ENCODE assay signal across 8 cellular contexts in genomic region chr19:56637976-56638555, GRCh38. TPM values are rescaled to one million over a fixed set of nuclear protein-coding genes. Genes with fewer than 3 reads are reported as not detected.
A peak's percentile ranks its signal among the peaks of the same experiment; 100 is the strongest.
DNase-seq lines count a peak whose midpoint lies in the region; ATAC-seq, FAIRE-seq and TF ChIP-seq lines count a peak whose summit lies in the region.

No MANE protein-coding gene starts in this region.

- no peak overlapping the region for H3K27ac ChIP-seq in OCI-LY7 (ENCODE audit: low read depth, low read length, poor library complexity, severe bottlenecking)
- no peak overlapping the region for H3K27ac ChIP-seq in spleen

- no peaks in the 10 kb centered on the region for H3K36me3 ChIP-seq in OCI-LY7 (ENCODE audit: insufficient read depth, low read length)
- no peaks in the 10 kb centered on the region for H3K36me3 ChIP-seq in bronchial epithelial cell (ENCODE audit: control insufficient read depth, insufficient read depth, low read length)
- H3K36me3 ChIP-seq in kidney epithelial cell (ENCODE audit: control insufficient read depth, insufficient read depth, low read length), result no peaks in the 10 kb centered on the region
- no peaks in the 10 kb centered on the region for H3K36me3 ChIP-seq in spleen

- H3K27me3 ChIP-seq in bronchial epithelial cell (ENCODE audit: control insufficient read depth, insufficient read depth, low read length) (no peaks in the 10 kb centered on the region), kidney epithelial cell (ENCODE audit: control insufficient read depth, insufficient read depth, low read length) (peaks cover under 1% of the 10 kb centered on the region), spleen (replicated peaks in 1 of 7) (peaks cover 0 to 15% (median 6%) of the 10 kb centered on the region in 7 donors)

- H3K4me1 ChIP-seq in OCI-LY7 (ENCODE audit: insufficient read depth, low read length, poor library complexity, severe bottlenecking), result no peaks in the 10 kb centered on the region
- H3K4me1 ChIP-seq in spleen, result no peaks in the 10 kb centered on the region

- no peak for TF ChIP-seq CTCF in OCI-LY7 (conservative IDR thresholded peaks at IDR 0.05; ENCODE audit: low read length)
- no peak for TF ChIP-seq CTCF in bronchial epithelial cell (IDR thresholded peaks at IDR 0.05; ENCODE audit: insufficient read depth, low read length, severe bottlenecking)
- TF ChIP-seq CTCF in kidney epithelial cell (IDR thresholded peaks at IDR 0.05; ENCODE audit: insufficient read depth, low read length, poor library complexity, severe bottlenecking), result no peak
- no peak for TF ChIP-seq CTCF in spleen (IDR thresholded peaks at IDR 0.05 in 8 of 11, conservative IDR thresholded peaks at IDR 0.05 in 3 of 11)

- no peak for ATAC-seq in GM19395 (IDR thresholded peaks at IDR 0.05; ENCODE audit: unreplicated experiment)

- H2AFZ ChIP-seq in OCI-LY7 (ENCODE audit: low read length), result no peak overlapping the region

- intact Hi-C loops in OCI-LY7 (cut with micrococcal nuclease; ENCODE audit: unreplicated experiment) (no loop called here), spleen (cut with DNase I; ENCODE audit: low total_unique reads) (no loop called here)

- H4K20me1 ChIP-seq in OCI-LY7 (ENCODE audit: insufficient read depth, low read length), result no peaks in the 10 kb centered on the region

- POLR2A ChIA-PET in OCI-LY7 (lab: Charles Lee), result no interaction called here

- no TSS peak for BruUV-seq in OCI-LY7 (replicated peaks; lab: Mats Ljungman, UMichigan)

- no peaks in the 10 kb centered on the region for H3K79me2 ChIP-seq in OCI-LY7 (ENCODE audit: insufficient read depth, low read depth, low read length)

- no peak for TF ChIP-seq POLR2A in GM12891 (IDR thresholded peaks at IDR 0.05; ENCODE audit: low read depth, low read length)
- no peak for TF ChIP-seq POLR2A in spleen (IDR thresholded peaks at IDR 0.05)

- H3K4me2 ChIP-seq in OCI-LY7 (ENCODE audit: low read length), result no peak overlapping the region

- no peaks in the 10 kb centered on the region for H3K9me2 ChIP-seq in OCI-LY7 (ENCODE audit: insufficient read depth, low read length)

- H3K4me3 ChIP-seq in OCI-LY7 (ENCODE audit: low read depth, low read length, poor library complexity, severe bottlenecking) (no peak overlapping the region), bronchial epithelial cell (ENCODE audit: low read depth, low read length) (no peak overlapping the region), kidney epithelial cell (ENCODE audit: low read depth, low read length) (no peak overlapping the region), spleen (no peak overlapping the region)

- no peak for FAIRE-seq in GM12891 (lab: Jason Lieb, UNC)
- FAIRE-seq in bronchial epithelial cell (lab: Jason Lieb, UNC), result no peak

- CTCF ChIA-PET in OCI-LY7 (lab: Charles Lee; ENCODE audit: unreplicated experiment), result no interaction called here

- peak; percentile 34 for DNase-seq in GM12891 (ENCODE audit: insufficient read length, low spot score)
- peak; percentile 41 for DNase-seq in OCI-LY7 (ENCODE audit: low spot score)
- peak; percentile 49 for DNase-seq in bronchial epithelial cell (ENCODE audit: low read depth)
- peak; percentile 1 for DNase-seq in kidney epithelial cell (ENCODE audit: low read depth)
- DNase-seq in stimulated activated CD4-positive, alpha-beta T cell treated with anti-CD3 and anti-CD28 coated beads, TNF-alpha, amount 100 ng/mL, for 48 hours (ENCODE audit: low read depth in 3 of 3), result peak; percentile 7 to 33 (median 19)
- no peak for DNase-seq in spleen
- no peak for DNase-seq in COR-L47 (lab: John Stamatoyannopoulos, UW)

- 9 to 20% (median 13%) methylated on average over 14 to 21 of the region's 21 CpGs for WGBS in spleen, 5 donors

- peaks cover 5% of the 10 kb centered on the region for H3K9me3 ChIP-seq in OCI-LY7 (ENCODE audit: low read length)
- peaks cover 4 to 96% (median 93%) of the 10 kb centered on the region in 8 donors for H3K9me3 ChIP-seq in spleen

TF ChIP-seq in GM12891, 5 proteins besides CTCF, POLR2A, EP300 and RAD21:
- no peak for TF ChIP-seq SPI1 (IDR thresholded peaks at IDR 0.05; ENCODE audit: low read depth, low read length)
- TF ChIP-seq TAF1 (IDR thresholded peaks at IDR 0.05; ENCODE audit: low read depth, low read length), result no peak
- no peak for TF ChIP-seq POU2F2 (IDR thresholded peaks at IDR 0.05; ENCODE audit: low read depth, low read length)
- TF ChIP-seq PAX5 (IDR thresholded peaks at IDR 0.05; ENCODE audit: insufficient read depth, low read length, severe bottlenecking), result no peak
- no peak for TF ChIP-seq POLR2AphosphoS5 (IDR thresholded peaks at IDR 0.05; ENCODE audit: low read depth, low read length)

RNA-seq across cellular contexts. Expression of gene SMIM17, which starts 4.9 kb away (rescaled TPM):
- polyA plus RNA-seq in GM12891 (2012; ENCODE audit: low read depth, missing spikeins), result 0.19 TPM
- 0.18 TPM in 1 of 2 replicates, not detected in the other for total RNA-seq in OCI-LY7 (2014; rRNA removed; shearing (Covaris generic))
- not detected in 2 replicates for total RNA-seq in OCI-LY7 (2022)
- 0.13 TPM in 1 of 2 replicates, not detected in the other for total RNA-seq in bronchial epithelial cell
- 0.46 TPM in 1 of 2 replicates, not detected in the other for total RNA-seq in kidney epithelial cell
- under 1 TPM in 4 of 7 donors, not detected in 3; 0.27 to 0.67 (median 0.39) TPM for total RNA-seq in spleen
- not detected for polyA plus RNA-seq in spleen

RNA-seq across cellular contexts. Expression of gene ZNF835, which starts 33.5 kb away (rescaled TPM):
- polyA plus RNA-seq in GM12891 (2012; ENCODE audit: low read depth, missing spikeins), result not detected
- not detected in 2 replicates for total RNA-seq in OCI-LY7 (2014; rRNA removed; shearing (Covaris generic))
- total RNA-seq in OCI-LY7 (2022) (not detected in 2 replicates), bronchial epithelial cell (under 0.01 TPM in 2 replicates), kidney epithelial cell (5.3 and 7.7 TPM in 2 replicates), spleen (1 to 10 TPM; 3.0 to 6.8 (median 4.4) TPM)
- polyA plus RNA-seq in spleen, result 1 to 10 TPM in 2 of 3 donors, under 1 TPM in 1; 0.70 to 1.7 (median 1.2) TPM

RNA-seq across cellular contexts. Expression of gene ZNF71, which starts 43.0 kb away (rescaled TPM):
- polyA plus RNA-seq in GM12891 (2012; ENCODE audit: low read depth, missing spikeins), result 2.6 TPM
- total RNA-seq in OCI-LY7 (2014; rRNA removed; shearing (Covaris generic)), result 5.6 and 6.2 TPM in 2 replicates
- total RNA-seq in OCI-LY7 (2022) (4.5 and 6.3 TPM in 2 replicates), bronchial epithelial cell (5.6 and 6.1 TPM in 2 replicates), kidney epithelial cell (12.3 and 14.2 TPM in 2 replicates), spleen (1 to 10 TPM; 5.8 to 9.8 (median 7.2) TPM)
- polyA plus RNA-seq in spleen, result 1 to 10 TPM; 2.0 to 3.9 (median 2.8) TPM

Comparison
In these comparisons a context has a peak if more than half of its experiments do, and no peak if none do; other contexts are left out.
1. DNase-seq: peak in GM12891 (single experiment), OCI-LY7 (single experiment), bronchial epithelial cell (single experiment), kidney epithelial cell (single experiment) and stimulated activated CD4-positive, alpha-beta T cell treated with anti-CD3 and anti-CD28 coated beads, TNF-alpha, amount 100 ng/mL, for 48 hours (3 of 3); none in spleen (single experiment) and COR-L47 (single experiment).